Comparison of ENCODE assay signal across 8 cellular contexts in genomic region chr11:59550368-59550841, GRCh38. TPM values are rescaled to one million over a fixed set of nuclear protein-coding genes. Genes with fewer than 3 reads are reported as not detected.
DNase-seq lines count a peak whose midpoint lies in the region; ATAC-seq and TF ChIP-seq lines count a peak whose summit lies in the region.

No MANE protein-coding gene starts in this region.

- H3K4me3 ChIP-seq in GM08714 (ENCODE audit: low read length), result peak overlapping the region; percentile 82
- H3K4me3 ChIP-seq in cardiac muscle cell, result peak overlapping the region; percentile 55
- peak overlapping the region; percentile 52 for H3K4me3 ChIP-seq in parathyroid adenoma (ENCODE audit: low read depth, low read length)
- H3K4me3 ChIP-seq in tibial artery, result peak overlapping the region; percentile 57 to 71

- peaks cover 0 to 13% of the 10 kb centered on the region in 2 donors for H3K36me3 Mint-ChIP-seq in activated naive CD4-positive, alpha-beta T cell treated with anti-CD3 and anti-CD28 coated beads, Interleukin-2, amount 50 U/mL, for 72 hours

- DNase-seq in NAMALWA (ENCODE audit: low spot score) (peak; percentile 98), cardiac muscle cell (ENCODE audit: low read depth in 1 of 2, low spot score in 1 of 2) (peak; percentile 90 to 95), tibial artery (peak; percentile 68 to 84)
- DNase-seq in activated naive CD4-positive, alpha-beta T cell treated with anti-CD3 and anti-CD28 coated beads, Interleukin-2, amount 50 U/mL, for 72 hours (ENCODE audit: low spot score in 2 of 2), result peak; percentile 88 to 90

- H3K27ac Mint-ChIP-seq in activated naive CD4-positive, alpha-beta T cell treated with anti-CD3 and anti-CD28 coated beads, Interleukin-2, amount 50 U/mL, for 72 hours, result peak overlapping the region; percentile 98 to 99

- peak; percentile 87 for ATAC-seq in HG02588 (IDR thresholded peaks at IDR 0.05; ENCODE audit: unreplicated experiment)
- peak; percentile 92 for ATAC-seq in SK-N-SH treated with all-trans-retinoic acid at 6 μM for 48 hours
- peak; percentile 89 to 92 for ATAC-seq in activated naive CD4-positive, alpha-beta T cell treated with anti-CD3 and anti-CD28 coated beads, Interleukin-2, amount 50 U/mL, for 72 hours

- H3K27me3 ChIP-seq in cardiac muscle cell (no peaks in the 10 kb centered on the region), parathyroid adenoma (ENCODE audit: control insufficient read depth, insufficient read depth, low read length) (no peaks in the 10 kb centered on the region), tibial artery (no peaks in the 10 kb centered on the region)

- H3K9me3 Mint-ChIP-seq in activated naive CD4-positive, alpha-beta T cell treated with anti-CD3 and anti-CD28 coated beads, Interleukin-2, amount 50 U/mL, for 72 hours, result no peaks in the 10 kb centered on the region

- peak overlapping the region; percentile 50 for H3K27ac ChIP-seq in cardiac muscle cell
- H3K27ac ChIP-seq in parathyroid adenoma, result peak overlapping the region; percentile 79
- peak overlapping the region; percentile 79 to 84 for H3K27ac ChIP-seq in tibial artery

- no peaks in the 10 kb centered on the region for H3K9me3 ChIP-seq in cardiac muscle cell (ENCODE audit: low read depth)
- H3K9me3 ChIP-seq in parathyroid adenoma (ENCODE audit: control insufficient read depth, low read length), result no peaks in the 10 kb centered on the region
- no peaks in the 10 kb centered on the region for H3K9me3 ChIP-seq in tibial artery

- H3K79me2 ChIP-seq in parathyroid adenoma, result no peaks in the 10 kb centered on the region

- peak overlapping the region; percentile 61 for H3K4me2 ChIP-seq in parathyroid adenoma (ENCODE audit: low read length)

- H2AFZ ChIP-seq in parathyroid adenoma, result peak overlapping the region; percentile 52

- intact Hi-C loops in tibial artery (cut with DNase I; ENCODE audit: low total_unique reads), result loop anchor here (5.0 kb wide), 1 partner anchor 67 kb away; the partner anchor contains the start of gene OSBP

- H3K36me3 ChIP-seq in cardiac muscle cell (no peaks in the 10 kb centered on the region), parathyroid adenoma (ENCODE audit: control insufficient read depth, insufficient read depth, low read length) (no peaks in the 10 kb centered on the region), tibial artery (no peaks in the 10 kb centered on the region)

- H3K9ac ChIP-seq in parathyroid adenoma, result no peak overlapping the region

- H3K4me1 ChIP-seq in cardiac muscle cell (ENCODE audit: low read depth) (peaks cover 8% of the 10 kb centered on the region), parathyroid adenoma (no peaks in the 10 kb centered on the region), tibial artery (peaks cover 0 to 8% (median 0%) of the 10 kb centered on the region in 4 donors)

- peak; percentile 41 for TF ChIP-seq CTCF in cardiac muscle cell (IDR thresholded peaks at IDR 0.05; ENCODE audit: low read depth, low read length)
- TF ChIP-seq CTCF in parathyroid adenoma (IDR thresholded peaks at IDR 0.05), result no peak
- peak; percentile 65 to 72 for TF ChIP-seq CTCF in tibial artery (IDR thresholded peaks at IDR 0.05)

TF ChIP-seq in SK-N-SH treated with all-trans-retinoic acid at 6 μM for 48 hours, 23 proteins besides CTCF, POLR2A, EP300 and RAD21:
- TF ChIP-seq ZNF8 (CRISPR knock-in tag; IDR thresholded peaks at IDR 0.05), result no peak
- TF ChIP-seq ZFP30 (CRISPR knock-in tag; IDR thresholded peaks at IDR 0.05), result no peak
- TF ChIP-seq PATZ1 (CRISPR knock-in tag; IDR thresholded peaks at IDR 0.05; ENCODE audit: borderline replicate concordance), result no peak
- TF ChIP-seq ZNF70 (CRISPR knock-in tag; IDR thresholded peaks at IDR 0.05), result no peak
- TF ChIP-seq ESRRG (CRISPR knock-in tag; IDR thresholded peaks at IDR 0.05), result no peak
- TF ChIP-seq TOX (CRISPR knock-in tag; IDR thresholded peaks at IDR 0.05; ENCODE audit: borderline replicate concordance), result no peak
- TF ChIP-seq SNAI2 (CRISPR knock-in tag; IDR thresholded peaks at IDR 0.05), result no peak
- TF ChIP-seq ZNF565 (CRISPR knock-in tag; conservative IDR thresholded peaks at IDR 0.05; ENCODE audit: low read depth), result no peak
- TF ChIP-seq, protein P1, sequence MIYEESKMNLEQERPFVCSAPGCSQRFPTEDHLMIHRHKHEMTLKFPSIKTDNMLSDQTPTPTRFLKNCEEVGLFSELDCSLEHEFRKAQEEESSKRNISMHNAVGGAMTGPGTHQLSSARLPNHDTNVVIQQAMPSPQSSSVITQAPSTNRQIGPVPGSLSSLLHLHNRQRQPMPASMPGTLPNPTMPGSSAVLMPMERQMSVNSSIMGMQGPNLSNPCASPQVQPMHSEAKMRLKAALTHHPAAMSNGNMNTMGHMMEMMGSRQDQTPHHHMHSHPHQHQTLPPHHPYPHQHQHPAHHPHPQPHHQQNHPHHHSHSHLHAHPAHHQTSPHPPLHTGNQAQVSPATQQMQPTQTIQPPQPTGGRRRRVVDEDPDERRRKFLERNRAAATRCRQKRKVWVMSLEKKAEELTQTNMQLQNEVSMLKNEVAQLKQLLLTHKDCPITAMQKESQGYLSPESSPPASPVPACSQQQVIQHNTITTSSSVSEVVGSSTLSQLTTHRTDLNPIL (CRISPR knock-in tag; IDR thresholded peaks at IDR 0.05; ENCODE audit: low read depth), result no peak
- TF ChIP-seq, protein P2, sequence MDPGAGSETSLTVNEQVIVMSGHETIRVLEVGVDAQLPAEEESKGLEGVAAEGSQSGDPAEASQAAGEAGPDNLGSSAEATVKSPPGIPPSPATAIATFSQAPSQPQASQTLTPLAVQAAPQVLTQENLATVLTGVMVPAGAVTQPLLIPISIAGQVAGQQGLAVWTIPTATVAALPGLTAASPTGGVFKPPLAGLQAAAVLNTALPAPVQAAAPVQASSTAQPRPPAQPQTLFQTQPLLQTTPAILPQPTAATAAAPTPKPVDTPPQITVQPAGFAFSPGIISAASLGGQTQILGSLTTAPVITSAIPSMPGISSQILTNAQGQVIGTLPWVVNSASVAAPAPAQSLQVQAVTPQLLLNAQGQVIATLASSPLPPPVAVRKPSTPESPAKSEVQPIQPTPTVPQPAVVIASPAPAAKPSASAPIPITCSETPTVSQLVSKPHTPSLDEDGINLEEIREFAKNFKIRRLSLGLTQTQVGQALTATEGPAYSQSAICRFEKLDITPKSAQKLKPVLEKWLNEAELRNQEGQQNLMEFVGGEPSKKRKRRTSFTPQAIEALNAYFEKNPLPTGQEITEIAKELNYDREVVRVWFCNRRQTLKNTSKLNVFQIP (CRISPR knock-in tag; IDR thresholded peaks at IDR 0.05; ENCODE audit: borderline replicate concordance, low read depth), result no peak
- TF ChIP-seq BACH2 (CRISPR knock-in tag; IDR thresholded peaks at IDR 0.05; ENCODE audit: borderline replicate concordance), result no peak
- no peak for TF ChIP-seq GLIS3 (CRISPR knock-in tag; IDR thresholded peaks at IDR 0.05)
- no peak for TF ChIP-seq PPARA (CRISPR knock-in tag; IDR thresholded peaks at IDR 0.05; ENCODE audit: borderline replicate concordance)
- TF ChIP-seq CSDC2 (CRISPR knock-in tag; IDR thresholded peaks at IDR 0.05), result no peak

RNA-seq across cellular contexts. Expression of gene OR4D9, which starts 39.1 kb away (rescaled TPM):
- total RNA-seq in activated naive CD4-positive, alpha-beta T cell treated with anti-CD3 and anti-CD28 coated beads, Interleukin-2, amount 50 U/mL, for 72 hours, result not detected
- total RNA-seq in cardiac muscle cell, result not detected in 2 replicates
- not detected in 2 replicates for polyA plus RNA-seq in cardiac muscle cell

RNA-seq across cellular contexts. Expression of gene OR4D11, which starts 47.0 kb away (rescaled TPM):
- total RNA-seq in activated naive CD4-positive, alpha-beta T cell treated with anti-CD3 and anti-CD28 coated beads, Interleukin-2, amount 50 U/mL, for 72 hours, result not detected
- total RNA-seq in cardiac muscle cell, result not detected in 2 replicates
- polyA plus RNA-seq in cardiac muscle cell, result not detected in 2 replicates

Comparison
In these comparisons a context has a peak if more than half of its experiments do, and no peak if none do; other contexts are left out.
1. Peak in every context shown above with its lines: DNase-seq, ATAC-seq, H3K4me3 ChIP-seq and H3K27ac ChIP-seq.